21 cellular contexts compared by ENCODE assay signal in the genomic region with DNA sequence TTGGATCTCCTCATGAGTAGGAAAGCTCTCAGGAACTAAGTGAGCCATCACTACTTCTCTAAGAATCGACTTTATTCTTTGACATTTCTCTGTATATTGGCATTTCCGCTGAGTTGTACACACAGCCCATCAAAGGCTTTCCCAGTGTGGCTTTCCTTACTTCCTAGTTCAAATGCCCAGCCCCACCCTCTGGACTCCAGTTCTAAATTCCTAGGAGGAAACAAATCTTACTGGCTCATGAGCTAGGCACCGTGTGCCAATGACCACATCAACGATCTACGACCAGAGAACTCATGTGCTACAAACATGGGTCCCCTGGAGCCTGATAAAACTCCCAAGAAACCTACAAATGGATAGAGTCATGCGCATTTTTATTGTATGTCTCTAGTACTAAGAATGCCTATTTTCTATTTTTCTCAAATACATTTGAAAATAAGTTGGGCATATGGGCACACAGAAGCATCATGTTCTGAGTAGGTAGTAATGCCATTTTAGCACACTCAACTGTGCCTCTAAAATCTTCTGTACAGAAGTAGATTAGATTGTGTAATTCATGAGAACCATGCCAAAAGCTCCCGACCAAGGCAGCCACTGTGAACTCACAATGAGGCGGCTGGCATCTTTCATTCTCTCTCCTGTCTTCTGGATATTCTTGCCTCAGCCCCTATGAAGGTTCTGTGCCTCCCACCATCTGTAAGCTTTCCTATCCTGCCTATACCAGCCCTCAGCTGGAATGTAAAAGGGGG. TPM values are rescaled to one million over a fixed set of nuclear protein-coding genes. Genes with fewer than 3 reads are reported as not detected.
DNase-seq lines count a peak whose midpoint lies in the region; ATAC-seq and TF ChIP-seq lines count a peak whose summit lies in the region.
"Had no signal": no experiment of that assay in that cellular context is flagged by ENCODE, and none has a peak within 500 bp of the region (broad histone marks: within the 10 kb centered on the region; RNA-seq: fewer than 3 reads in every experiment).

No MANE protein-coding gene starts in this region.

- TF ChIP-seq POLR2A in erythroblast (IDR thresholded peaks at IDR 0.05; ENCODE audit: low read length), result no peak

- H3K9ac ChIP-seq in skeletal muscle satellite cell (ENCODE audit: low read depth, low read length), result no peak overlapping the region

- H3K4me2 ChIP-seq in skeletal muscle satellite cell (ENCODE audit: low read length), result peak overlapping the region; percentile 46

- peak; percentile 75 for ATAC-seq in left lobe of liver

- H3K36me3 ChIP-seq in skeletal muscle satellite cell (ENCODE audit: insufficient read depth, low read length), result no peaks in the 10 kb centered on the region
- H3K36me3 ChIP-seq: prostate gland had no signal

- H3K9me3 ChIP-seq in skeletal muscle satellite cell (replicated peaks; ENCODE audit: low read length), result no peaks in the 10 kb centered on the region
- H3K9me3 ChIP-seq: prostate gland had no signal

- H3K27me3 ChIP-seq in skeletal muscle satellite cell (ENCODE audit: control insufficient read depth, insufficient read depth, low read length), result no peaks in the 10 kb centered on the region

- no peak overlapping the region for H3K4me3 ChIP-seq in skeletal muscle satellite cell (ENCODE audit: low read length)
- H3K4me3 ChIP-seq: prostate gland had no signal

- DNase-seq in amniotic epithelial cell (ENCODE audit: low read depth) (peak; percentile 15), fibroblast of gingiva (ENCODE audit: low read depth) (peak; percentile 28), left lobe of liver (ENCODE audit: low spot score) (no peak), erythroblast (lab: John Stamatoyannopoulos, UW) (no peak), NCI-H2227 treated with DMSO at 0.1 percent for 48 hours (lab: John Stamatoyannopoulos, UW) (no peak)
- DNase-seq in activated CD8-positive, alpha-beta memory T cell treated with anti-CD3 and anti-CD28 coated beads, Interleukin-2, amount 50 U/mL, for 48 hours, result no peak
- DNase-seq: activated CD4-positive, alpha-beta memory T cell treated with anti-CD3 and anti-CD28 coated beads for 36 hours; activated effector memory CD4-positive, alpha-beta T cell treated with anti-CD3 and anti-CD28 coated beads, Interleukin-2, amount 50 U/mL, for 16 hours; amniotic stem cell; CD8-positive, alpha-beta memory T cell; central memory CD4-positive, alpha-beta T cell; H9; kidney; NCI-H146; NCI-H2171; NCI-H526 treated with DMSO at 0.1 percent for 48 hours; stimulated activated CD4-positive, alpha-beta T cell treated with anti-CD3 and anti-CD28 coated beads, Interleukin-4, amount 100 ng/mL, for 1 hour; stimulated activated naive CD4-positive, alpha-beta T cell; T-helper 9 cell had no signal

- peaks cover 9% of the 10 kb centered on the region for H3K4me1 ChIP-seq in skeletal muscle satellite cell (ENCODE audit: control insufficient read depth, insufficient read depth, low read length)
- H3K4me1 ChIP-seq: prostate gland had no signal

RNA-seq across cellular contexts. Expression of gene RAP2A, which starts 10.5 kb away (rescaled TPM):
- total RNA-seq in left lobe of liver, result 9.6 TPM
- total RNA-seq in skeletal muscle satellite cell (2012; rRNA removed), result 23.8 and 30.6 TPM in 2 replicates

Comparison
In these comparisons a context has a peak if more than half of its experiments do, and no peak if none do; other contexts are left out.
1. DNase-seq: peak in amniotic epithelial cell (single experiment) and fibroblast of gingiva (single experiment); none in left lobe of liver (single experiment), activated CD8-positive, alpha-beta memory T cell treated with anti-CD3 and anti-CD28 coated beads, Interleukin-2, amount 50 U/mL, for 48 hours (single experiment), erythroblast (0 of 2) and NCI-H2227 treated with DMSO at 0.1 percent for 48 hours (single experiment).